In genomic region chr5:79464695-79465332, GRCh38 we compare ENCODE assay signal across 9 cellular contexts. TPM values are rescaled to one million over a fixed set of nuclear protein-coding genes. Genes with fewer than 3 reads are reported as not detected.
DNase-seq lines count a peak whose midpoint lies in the region; ATAC-seq and TF ChIP-seq lines count a peak whose summit lies in the region.
"Had no signal": no experiment of that assay in that cellular context is flagged by ENCODE, and none has a peak within 500 bp of the region (broad histone marks: within the 10 kb centered on the region; RNA-seq: fewer than 3 reads in every experiment).

No MANE protein-coding gene starts in this region.

- intact Hi-C loops in posterior vena cava (cut with DNase I): loop anchor here in 1 of 2 donors (10.0 kb wide), 1 partner anchor 440 kb away; no protein-coding TSS in a partner anchor

- H3K4me2 ChIP-seq in mesendoderm (ENCODE audit: low read length): no peak overlapping the region

- H2AK5ac ChIP-seq in mesendoderm (ENCODE audit: low read length): no peak overlapping the region

- H3K79me2 ChIP-seq in ACC112 (ENCODE audit: control insufficient read depth, insufficient read depth, low read length, unreplicated experiment): peaks cover 3% of the 10 kb centered on the region
- peaks cover 17% of the 10 kb centered on the region for H3K79me2 ChIP-seq in mesendoderm (ENCODE audit: control insufficient read depth, insufficient read depth, low read length)

- H3K4me1 ChIP-seq in ACC112 (ENCODE audit: control insufficient read depth, insufficient read depth, low read length, unreplicated experiment) (no peaks in the 10 kb centered on the region), mesendoderm (ENCODE audit: control insufficient read depth, low read depth, low read length) (no peaks in the 10 kb centered on the region)

- no peak overlapping the region for H3K23ac ChIP-seq in mesendoderm (ENCODE audit: low read length)

- H3K27me3 ChIP-seq in ACC112 (ENCODE audit: insufficient read depth, low read length) (no peaks in the 10 kb centered on the region), mesendoderm (ENCODE audit: insufficient read depth, low read length, poor library complexity) (no peaks in the 10 kb centered on the region)

- H3K79me1 ChIP-seq in mesendoderm (ENCODE audit: low read length): peaks cover 10% of the 10 kb centered on the region

- H3K4ac ChIP-seq in mesendoderm (ENCODE audit: low read depth, low read length): no peak overlapping the region

- no peaks in the 10 kb centered on the region for H3K36me3 ChIP-seq in ACC112 (ENCODE audit: insufficient read depth, low read length)
- no peaks in the 10 kb centered on the region for H3K36me3 ChIP-seq in mesendoderm (ENCODE audit: control insufficient read depth, insufficient read depth, low read length)

- peaks cover 2 to 3% of the 10 kb centered on the region in 2 donors for H3K4me1 Mint-ChIP-seq in effector memory CD8-positive, alpha-beta T cell (ENCODE audit: low read depth in 2 of 2)

- no peak for ATAC-seq in HG02938 (IDR thresholded peaks at IDR 0.05; ENCODE audit: unreplicated experiment)
- no peak for ATAC-seq in effector memory CD8-positive, alpha-beta T cell (replicated peaks)

- H3K4me3 ChIP-seq in ACC112 (ENCODE audit: low read depth, low read length) (0 out of 2 replicates have a peak overlapping the region, but pooled peaks have one; percentile 35), coronary artery (no peak overlapping the region), mesendoderm (ENCODE audit: low read length) (no peak overlapping the region)

- H3K9me3 Mint-ChIP-seq in effector memory CD8-positive, alpha-beta T cell: no peaks in the 10 kb centered on the region
- H3K9me3 Mint-ChIP-seq: central memory CD8-positive, alpha-beta T cell had no signal

- H3K56ac ChIP-seq in mesendoderm (ENCODE audit: low read length): no peak overlapping the region

- H2BK15ac ChIP-seq in mesendoderm (replicated peaks; ENCODE audit: low read depth): no peak overlapping the region

- H2BK5ac ChIP-seq in mesendoderm (ENCODE audit: low read length): no peak overlapping the region

- no peak overlapping the region for H3K27ac Mint-ChIP-seq in effector memory CD8-positive, alpha-beta T cell

- H3K36me3 Mint-ChIP-seq in effector memory CD8-positive, alpha-beta T cell (ENCODE audit: insufficient read depth): no peaks in the 10 kb centered on the region

- H3K18ac ChIP-seq in mesendoderm (ENCODE audit: low read length): no peak overlapping the region

- H3K27me3 Mint-ChIP-seq in effector memory CD8-positive, alpha-beta T cell: peaks cover 7% of the 10 kb centered on the region in 2 donors

- WGBS in mesendoderm (ENCODE audit: extremely low coverage, insufficient coverage, low lambda C conversion rate): no CpG with 5 or more reads among the region's 6 CpGs

- H3K9ac ChIP-seq in mesendoderm (ENCODE audit: low read length): no peak overlapping the region

- H2AFZ ChIP-seq in ACC112 (ENCODE audit: low read length, unreplicated experiment): peak overlapping the region; percentile 46

- H3K27ac ChIP-seq in ACC112 (ENCODE audit: low read depth, low read length) (no peak overlapping the region), coronary artery (no peak overlapping the region), mesendoderm (ENCODE audit: low read depth, low read length) (no peak overlapping the region)

- H4K8ac ChIP-seq in mesendoderm (ENCODE audit: low read depth, low read length): no peak overlapping the region

- TF ChIP-seq CTCF in GM12874 (IDR thresholded peaks at IDR 0.05; ENCODE audit: insufficient read depth, low read depth, low read length): peak; percentile 39
- peak; percentile 31 for TF ChIP-seq CTCF in coronary artery (IDR thresholded peaks at IDR 0.05)

- no peak overlapping the region for H4K5ac ChIP-seq in mesendoderm (ENCODE audit: low read length)

- no peak overlapping the region for H2BK120ac ChIP-seq in mesendoderm (ENCODE audit: low read depth, low read length)

- no peak overlapping the region for H3K4me3 Mint-ChIP-seq in effector memory CD8-positive, alpha-beta T cell
- H3K4me3 Mint-ChIP-seq: central memory CD8-positive, alpha-beta T cell had no signal

- DNase-seq in NCI-H446 treated with DMSO at 0.1 percent for 48 hours (lab: John Stamatoyannopoulos, UW) (peak; percentile 8), coronary artery (ENCODE audit: low spot score) (no peak), mesendoderm (peak; percentile 21), posterior vena cava (ENCODE audit: low spot score) (no peak)
- no peak for DNase-seq in effector memory CD8-positive, alpha-beta T cell

RNA-seq across cellular contexts. Expression of gene HOMER1, which starts 49.1 kb away (rescaled TPM):
- polyA plus RNA-seq in mesendoderm (2013, experiment 1 of 2): 67.4 TPM
- 65.4 TPM for polyA plus RNA-seq in mesendoderm (2013, experiment 2 of 2)
- total RNA-seq in posterior vena cava: 1 to 10 TPM; 6.8 to 7.8 TPM

Comparison
In these comparisons a context has a peak if more than half of its experiments do, and no peak if none do; other contexts are left out.
1. DNase-seq: peak in NCI-H446 treated with DMSO at 0.1 percent for 48 hours (single experiment) and mesendoderm (single experiment); none in coronary artery (single experiment), posterior vena cava (single experiment) and effector memory CD8-positive, alpha-beta T cell (0 of 3).